8 cellular contexts compared by ENCODE assay signal in the genomic region with DNA sequence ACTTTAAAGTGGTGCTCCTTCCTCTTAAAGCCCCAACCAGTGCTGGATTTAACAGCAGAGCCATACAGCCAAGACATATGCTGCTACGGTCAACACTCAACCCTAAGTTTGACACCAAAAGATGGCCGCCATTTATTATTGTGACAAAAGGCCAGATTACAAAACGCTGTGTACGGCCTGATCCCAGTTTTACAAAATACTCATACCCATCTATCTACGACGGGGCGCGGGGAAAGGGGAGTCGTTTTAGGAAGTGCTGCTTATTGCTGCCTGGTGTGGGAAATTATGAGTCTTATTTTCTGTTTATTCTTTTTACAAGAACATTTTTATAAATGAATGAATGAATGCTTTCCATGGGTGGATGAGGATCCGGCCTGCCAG. TPM values are rescaled to one million over a fixed set of nuclear protein-coding genes. Genes with fewer than 3 reads are reported as not detected.
DNase-seq lines count a peak whose midpoint lies in the region; ATAC-seq and TF ChIP-seq lines count a peak whose summit lies in the region.

No MANE protein-coding gene starts in this region.

- no peaks in the 10 kb centered on the region for H3K9me3 Mint-ChIP-seq in activated CD4-positive, alpha-beta memory T cell treated with anti-CD3 and anti-CD28 coated beads for 36 hours

- CTCF ChIA-PET in activated CD4-positive, alpha-beta memory T cell treated with anti-CD3 and anti-CD28 coated beads for 36 hours (lab: Charles Lee), result interaction anchor here (1.3 to 2.5 kb wide), 4 partner anchors 27 to 672 kb away, joined by 4 to 12 read pairs (median 8); partner anchors contain the start of gene UBQLN1

- H3K36me3 Mint-ChIP-seq in activated CD4-positive, alpha-beta memory T cell treated with anti-CD3 and anti-CD28 coated beads for 36 hours, result peaks cover 2% of the 10 kb centered on the region

- no peaks in the 10 kb centered on the region; the same call in 1 of the 2 replicates for H3K36me3 ChIP-seq in HAP-1 (replicated peaks)

- no peaks in the 10 kb centered on the region for H3K27me3 ChIP-seq in HAP-1 (ENCODE audit: low read depth)

- H3K27ac Mint-ChIP-seq in activated CD4-positive, alpha-beta memory T cell treated with anti-CD3 and anti-CD28 coated beads for 36 hours, result peak overlapping the region; percentile 93

- H3K4me3 ChIP-seq in AG10803 (ENCODE audit: low read length) (peak overlapping the region; percentile 66), HAP-1 (peak overlapping the region; percentile 61), iPS-18c (ENCODE audit: insufficient read depth, low read depth, low read length) (peak overlapping the region; percentile 81)

- H3K4me1 ChIP-seq in HAP-1, result peaks cover 3% of the 10 kb centered on the region

- POLR2A ChIA-PET in activated CD4-positive, alpha-beta memory T cell treated with anti-CD3 and anti-CD28 coated beads for 36 hours (lab: Charles Lee), result interaction anchor here (0.6 to 3.3 kb wide), 4 partner anchors 9 to 299 kb away, joined by 3 to 24 read pairs (median 4); partner anchors contain the start of genes KIF27 and UBQLN1

- no peak for TF ChIP-seq CTCF in AG10803 (conservative IDR thresholded peaks at IDR 0.05; ENCODE audit: low read length)

- H3K27me3 Mint-ChIP-seq in activated CD4-positive, alpha-beta memory T cell treated with anti-CD3 and anti-CD28 coated beads for 36 hours, result no peaks in the 10 kb centered on the region

- H3K9me3 ChIP-seq in HAP-1 (no peaks in the 10 kb centered on the region), iPS-18c (ENCODE audit: control insufficient read depth, insufficient read depth, low read length) (no peaks in the 10 kb centered on the region)

- peak overlapping the region; percentile 77 for H3K4me3 Mint-ChIP-seq in activated CD4-positive, alpha-beta memory T cell treated with anti-CD3 and anti-CD28 coated beads for 36 hours

- intact Hi-C loops in activated CD4-positive, alpha-beta memory T cell treated with anti-CD3 and anti-CD28 coated beads for 36 hours (cut with micrococcal nuclease), result loop anchor here (1.0 to 10.0 kb wide), 4 partner anchors 192 to 672 kb away; partner anchors contain the start of genes GKAP1, HNRNPK and RMI1

- DNase-seq in AG10803 (ENCODE audit: low read depth) (no peak), HAP-1 (ENCODE audit: low spot score in 2 of 2) (no peak), substantia nigra (lab: John Stamatoyannopoulos, UW) (peak in 1 of 49 donors; percentile 60), NCI-H2107 (lab: John Stamatoyannopoulos, UW) (no peak)
- DNase-seq in activated CD4-positive, alpha-beta memory T cell treated with anti-CD3 and anti-CD28 coated beads for 36 hours, result no peak

- ATAC-seq in activated CD4-positive, CD25-positive, alpha-beta regulatory T cell treated with anti-CD3 and anti-CD28 coated beads, Interleukin-2, amount 50 U/mL, for 24 hours, result no peak
- no peak for ATAC-seq in HG02885 (IDR thresholded peaks at IDR 0.05; ENCODE audit: poor library complexity, unreplicated experiment)

- in situ Hi-C loops in HAP-1 (cut with MboI; ENCODE audit: low sequenced_read_pairs), result no loop called here

- peaks cover 26% of the 10 kb centered on the region for H3K4me1 Mint-ChIP-seq in activated CD4-positive, alpha-beta memory T cell treated with anti-CD3 and anti-CD28 coated beads for 36 hours (ENCODE audit: low read depth)

- peak overlapping the region; percentile 86 for H3K27ac ChIP-seq in substantia nigra (ENCODE audit: low read depth, low read length, poor library complexity, severe bottlenecking)

RNA-seq across cellular contexts. Expression of gene IDNK, which starts 0.5 kb away (rescaled TPM):
- total RNA-seq in activated CD4-positive, alpha-beta memory T cell treated with anti-CD3 and anti-CD28 coated beads for 36 hours, result 1 to 10 TPM; 4.4 to 5.0 TPM
